9 cellular contexts compared by ENCODE assay signal in the genomic region with DNA sequence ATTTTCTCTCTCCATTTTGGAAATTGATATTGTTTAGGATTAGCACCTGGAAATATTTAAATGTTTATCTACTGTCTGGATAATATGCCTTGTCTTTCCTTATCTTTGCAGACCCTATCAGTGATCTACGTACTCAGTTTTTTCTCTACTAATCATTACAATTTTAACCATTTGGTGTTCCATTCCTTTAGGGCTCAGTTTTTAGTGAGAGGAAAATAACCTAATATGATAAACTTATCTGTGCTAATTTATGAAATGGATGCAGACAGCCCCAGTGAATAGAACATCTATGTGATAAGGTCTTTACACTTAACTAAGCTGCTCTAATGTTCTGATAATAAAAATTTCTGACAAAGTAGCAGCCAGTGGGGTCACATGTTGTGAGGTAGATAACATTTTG.
"Had no signal": no experiment of that assay in that cellular context is flagged by ENCODE, and none has a peak within 500 bp of the region (broad histone marks: within the 10 kb centered on the region; RNA-seq: fewer than 3 reads in every experiment).

No MANE protein-coding gene starts in this region.

- DNase-seq: GM23248, H9, HCEC 1CT, KBM-7 had no signal

- H3K9ac ChIP-seq: GM23248 had no signal

- FAIRE-seq: H1, H54, HepG2 had no signal

- H2AFZ ChIP-seq: GM23248 had no signal

- H3K9me3 Mint-ChIP-seq: H9, IgD-negative memory B cell had no signal

- H3K4me3 ChIP-seq: GM23248 had no signal

- ATAC-seq: HepG2 had no signal

- H3K27ac Mint-ChIP-seq: H9, IgD-negative memory B cell had no signal

- H3K4me3 Mint-ChIP-seq: H9, IgD-negative memory B cell had no signal

- H3K27ac ChIP-seq: GM23248, HL-60 had no signal

- H3K4me1 Mint-ChIP-seq: H9, IgD-negative memory B cell had no signal
